In the genomic region with DNA sequence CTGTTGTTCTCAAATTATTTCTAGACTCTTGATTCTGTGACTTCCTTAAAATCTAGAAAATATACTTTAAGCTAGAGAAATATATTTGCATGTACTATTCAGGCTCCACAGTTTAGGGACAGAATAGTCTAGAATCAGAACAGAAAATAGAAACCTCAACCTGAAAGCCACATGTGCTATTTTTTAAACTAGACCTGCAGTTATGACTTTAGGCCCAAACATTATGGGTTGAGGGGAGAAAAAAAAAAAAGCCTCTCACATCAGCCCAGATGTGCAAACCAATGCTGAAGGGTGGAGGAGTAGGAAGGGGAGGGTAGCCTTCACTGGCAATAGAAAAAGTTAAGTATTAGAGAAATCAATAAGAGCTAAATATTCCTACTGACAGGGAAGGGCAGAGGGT, we compare ENCODE assay signal across 10 cellular contexts. TPM values are rescaled to one million over a fixed set of nuclear protein-coding genes. Genes with fewer than 3 reads are reported as not detected.
A peak's percentile ranks its signal among the peaks of the same experiment; 100 is the strongest.
DNase-seq lines count a peak whose midpoint lies in the region; ATAC-seq and TF ChIP-seq lines count a peak whose summit lies in the region.
"Had no signal": no experiment of that assay in that cellular context is flagged by ENCODE, and none has a peak within 500 bp of the region (broad histone marks: within the 10 kb centered on the region; RNA-seq: fewer than 3 reads in every experiment).

No MANE protein-coding gene starts in this region.

- H3K4me1 ChIP-seq in GM23338 (ENCODE audit: insufficient read depth) = no peaks in the 10 kb centered on the region; the same call in 1 of the 2 replicates

- H3K4me1 Mint-ChIP-seq in activated T-cell treated with anti-CD3 and anti-CD28 coated beads, Interleukin-2, amount 50 U/mL, for 24 hours (ENCODE audit: low read depth) = peaks cover 36% of the 10 kb centered on the region
- peaks cover 30 to 52% of the 10 kb centered on the region in 2 donors for H3K4me1 Mint-ChIP-seq in stimulated activated naive B cell treated with anti-CD40 and anti-IgM and Interleukin-4, amounts not matched to agents 10 μg/mL and 1 μg/mL and 100 μg/mL, for 72 hours
- peaks cover 12% of the 10 kb centered on the region for H3K4me1 Mint-ChIP-seq in GM23338

- H3K9me2 ChIP-seq in GM23338 (ENCODE audit: insufficient read depth) = no peaks in the 10 kb centered on the region

- H3K27me3 Mint-ChIP-seq in activated T-cell treated with anti-CD3 and anti-CD28 coated beads, Interleukin-2, amount 50 U/mL, for 24 hours = no peaks in the 10 kb centered on the region
- H3K27me3 Mint-ChIP-seq in stimulated activated naive B cell treated with anti-CD40 and anti-IgM and Interleukin-4, amounts not matched to agents 10 μg/mL and 1 μg/mL and 100 μg/mL, for 72 hours = no peaks in the 10 kb centered on the region
- H3K27me3 Mint-ChIP-seq in GM23338 (ENCODE audit: insufficient read depth, low read depth, poor library complexity) = peaks cover 4% of the 10 kb centered on the region

- H4K20me1 ChIP-seq in GM23338 (replicated peaks; ENCODE audit: insufficient read depth) = no peaks in the 10 kb centered on the region

- peaks cover 3% of the 10 kb centered on the region; the same call in 1 of the 2 replicates for H3K79me2 ChIP-seq in GM23338 (replicated peaks; ENCODE audit: insufficient read depth)

- no peak overlapping the region for H2AFZ ChIP-seq in GM23338

- DNase-seq in activated T-cell treated with anti-CD3 and anti-CD28 coated beads, Interleukin-2, amount 50 U/mL, for 24 hours = no peak
- no peak for DNase-seq in activated T-cell treated with anti-CD3 and anti-CD28 coated beads for 4 hours
- no peak for DNase-seq in stimulated activated naive B cell treated with anti-CD40 and anti-IgM and Interleukin-4, amounts not matched to agents 10 μg/mL and 1 μg/mL and 100 μg/mL, for 72 hours
- no peak for DNase-seq in GM23338 (ENCODE audit: low spot score)
- no peak for DNase-seq in amygdala (lab: John Stamatoyannopoulos, UW)
- no peak for DNase-seq in NCI-H226
- DNase-seq: head of caudate nucleus had no signal

- peaks cover 66% of the 10 kb centered on the region for H3K36me3 Mint-ChIP-seq in activated T-cell treated with anti-CD3 and anti-CD28 coated beads, Interleukin-2, amount 50 U/mL, for 24 hours (ENCODE audit: low read depth)
- peaks cover 7 to 20% of the 10 kb centered on the region in 2 donors for H3K36me3 Mint-ChIP-seq in stimulated activated naive B cell treated with anti-CD40 and anti-IgM and Interleukin-4, amounts not matched to agents 10 μg/mL and 1 μg/mL and 100 μg/mL, for 72 hours
- peaks cover 3% of the 10 kb centered on the region; the same call in 1 of the 3 replicates for H3K36me3 Mint-ChIP-seq in GM23338 (ENCODE audit: low read depth)

- H3F3A ChIP-seq in GM23338 (replicated peaks; ENCODE audit: low read depth) = no peaks in the 10 kb centered on the region; the same call in 1 of the 2 replicates

- H3K27ac ChIP-seq in GM23338 (ENCODE audit: low read depth) = no peak overlapping the region
- H3K27ac ChIP-seq: tibial nerve had no signal

- peak overlapping the region; percentile 17 for H3K27ac Mint-ChIP-seq in activated T-cell treated with anti-CD3 and anti-CD28 coated beads, Interleukin-2, amount 50 U/mL, for 24 hours
- peak overlapping the region; percentile 72 for H3K27ac Mint-ChIP-seq in stimulated activated naive B cell treated with anti-CD40 and anti-IgM and Interleukin-4, amounts not matched to agents 10 μg/mL and 1 μg/mL and 100 μg/mL, for 72 hours
- no peak overlapping the region for H3K27ac Mint-ChIP-seq in GM23338

- H3K36me3 ChIP-seq in GM23338 (ENCODE audit: insufficient read depth) = no peaks in the 10 kb centered on the region

- no peak overlapping the region for H3K4me3 Mint-ChIP-seq in activated T-cell treated with anti-CD3 and anti-CD28 coated beads, Interleukin-2, amount 50 U/mL, for 24 hours
- peak overlapping the region; percentile 54 to 71 for H3K4me3 Mint-ChIP-seq in stimulated activated naive B cell treated with anti-CD40 and anti-IgM and Interleukin-4, amounts not matched to agents 10 μg/mL and 1 μg/mL and 100 μg/mL, for 72 hours
- no peak overlapping the region for H3K4me3 Mint-ChIP-seq in GM23338

- H3K9me3 Mint-ChIP-seq in activated T-cell treated with anti-CD3 and anti-CD28 coated beads, Interleukin-2, amount 50 U/mL, for 24 hours = no peaks in the 10 kb centered on the region
- no peaks in the 10 kb centered on the region for H3K9me3 Mint-ChIP-seq in stimulated activated naive B cell treated with anti-CD40 and anti-IgM and Interleukin-4, amounts not matched to agents 10 μg/mL and 1 μg/mL and 100 μg/mL, for 72 hours
- peaks cover 2% of the 10 kb centered on the region; the same call in 2 of the 3 replicates for H3K9me3 Mint-ChIP-seq in GM23338

- TF ChIP-seq CTCF in GM23338 (conservative IDR thresholded peaks at IDR 0.05; ENCODE audit: low read depth in 2 of 2) = no peak

- no peaks in the 10 kb centered on the region for H3K27me3 ChIP-seq in GM23338 (ENCODE audit: insufficient read depth)
- H3K27me3 ChIP-seq: tibial nerve had no signal

- no peak overlapping the region for H3K4me3 ChIP-seq in GM23338
- H3K4me3 ChIP-seq: tibial nerve had no signal

- ATAC-seq in GM21825 (IDR thresholded peaks at IDR 0.05; ENCODE audit: unreplicated experiment) (peak; percentile 54), HG03378 (IDR thresholded peaks at IDR 0.05; ENCODE audit: unreplicated experiment) (peak; percentile 53), GM23338 (no peak)
- peak; percentile 41 to 66 for ATAC-seq in stimulated activated naive B cell treated with anti-CD40 and anti-IgM and Interleukin-4, amounts not matched to agents 10 μg/mL and 1 μg/mL and 100 μg/mL, for 72 hours (replicated peaks)

- H3K4me2 ChIP-seq in GM23338 = no peak overlapping the region

TF ChIP-seq in GM23338, 12 proteins besides CTCF, POLR2A, EP300 and RAD21:
- TF ChIP-seq EZH2phosphoT487 (IDR thresholded peaks at IDR 0.05; ENCODE audit: unreplicated experiment) = no peak
- no peak for TF ChIP-seq ZNF331 (CRISPR knock-in tag; IDR thresholded peaks at IDR 0.05; ENCODE audit: low read depth)
- TF ChIP-seq JUNB (IDR thresholded peaks at IDR 0.05; ENCODE audit: unreplicated experiment) = no peak
- no peak for TF ChIP-seq CREB1 (CRISPR knock-in tag; IDR thresholded peaks at IDR 0.05; ENCODE audit: low read depth)

RNA-seq across cellular contexts. Expression of gene ELL2, which starts 35.7 kb away (rescaled TPM):
- total RNA-seq in GM23338 (2014; rRNA removed; shearing (Covaris generic)) = 17.7 and 32.6 TPM in 2 replicates
- 5.8 and 7.4 TPM in 2 replicates for polyA plus RNA-seq in GM23338 (2016; fragmentation: Nextera tagmentation; extraction: Ambion mirVana)

Comparison
In these comparisons a context has a peak if more than half of its experiments do, and no peak if none do; other contexts are left out.
1. H3K4me3 Mint-ChIP-seq: peak in stimulated activated naive B cell treated with anti-CD40 and anti-IgM and Interleukin-4, amounts not matched to agents 10 μg/mL and 1 μg/mL and 100 μg/mL, for 72 hours (2 of 2); none in activated T-cell treated with anti-CD3 and anti-CD28 coated beads, Interleukin-2, amount 50 U/mL, for 24 hours (single experiment) and GM23338 (single experiment).